ENCODE assay signal across 1 cellular context in genomic region chr17:40416671-40417070, GRCh38.
TF ChIP-seq lines count a peak whose summit lies in the region.

No MANE protein-coding gene starts in this region.

TF ChIP-seq in WTC11, 78 proteins besides CTCF, POLR2A, EP300 and RAD21 (continued from another document):
- TF ChIP-seq ARID4B (CRISPR knock-in tag; IDR thresholded peaks at IDR 0.05; ENCODE audit: borderline replicate concordance) (no peak), NR2C2 (CRISPR knock-in tag; IDR thresholded peaks at IDR 0.05) (no peak), ATF6 (CRISPR knock-in tag; IDR thresholded peaks at IDR 0.05) (no peak)
